ENCODE assay signal across 1 cellular context in genomic region chr16:87160218-87160617, GRCh38.
TF ChIP-seq lines count a peak whose summit lies in the region.

No MANE protein-coding gene starts in this region.

TF ChIP-seq in GM23338, 12 proteins besides CTCF, POLR2A, EP300 and RAD21 (continued from another document):
- TF ChIP-seq, protein P1, sequence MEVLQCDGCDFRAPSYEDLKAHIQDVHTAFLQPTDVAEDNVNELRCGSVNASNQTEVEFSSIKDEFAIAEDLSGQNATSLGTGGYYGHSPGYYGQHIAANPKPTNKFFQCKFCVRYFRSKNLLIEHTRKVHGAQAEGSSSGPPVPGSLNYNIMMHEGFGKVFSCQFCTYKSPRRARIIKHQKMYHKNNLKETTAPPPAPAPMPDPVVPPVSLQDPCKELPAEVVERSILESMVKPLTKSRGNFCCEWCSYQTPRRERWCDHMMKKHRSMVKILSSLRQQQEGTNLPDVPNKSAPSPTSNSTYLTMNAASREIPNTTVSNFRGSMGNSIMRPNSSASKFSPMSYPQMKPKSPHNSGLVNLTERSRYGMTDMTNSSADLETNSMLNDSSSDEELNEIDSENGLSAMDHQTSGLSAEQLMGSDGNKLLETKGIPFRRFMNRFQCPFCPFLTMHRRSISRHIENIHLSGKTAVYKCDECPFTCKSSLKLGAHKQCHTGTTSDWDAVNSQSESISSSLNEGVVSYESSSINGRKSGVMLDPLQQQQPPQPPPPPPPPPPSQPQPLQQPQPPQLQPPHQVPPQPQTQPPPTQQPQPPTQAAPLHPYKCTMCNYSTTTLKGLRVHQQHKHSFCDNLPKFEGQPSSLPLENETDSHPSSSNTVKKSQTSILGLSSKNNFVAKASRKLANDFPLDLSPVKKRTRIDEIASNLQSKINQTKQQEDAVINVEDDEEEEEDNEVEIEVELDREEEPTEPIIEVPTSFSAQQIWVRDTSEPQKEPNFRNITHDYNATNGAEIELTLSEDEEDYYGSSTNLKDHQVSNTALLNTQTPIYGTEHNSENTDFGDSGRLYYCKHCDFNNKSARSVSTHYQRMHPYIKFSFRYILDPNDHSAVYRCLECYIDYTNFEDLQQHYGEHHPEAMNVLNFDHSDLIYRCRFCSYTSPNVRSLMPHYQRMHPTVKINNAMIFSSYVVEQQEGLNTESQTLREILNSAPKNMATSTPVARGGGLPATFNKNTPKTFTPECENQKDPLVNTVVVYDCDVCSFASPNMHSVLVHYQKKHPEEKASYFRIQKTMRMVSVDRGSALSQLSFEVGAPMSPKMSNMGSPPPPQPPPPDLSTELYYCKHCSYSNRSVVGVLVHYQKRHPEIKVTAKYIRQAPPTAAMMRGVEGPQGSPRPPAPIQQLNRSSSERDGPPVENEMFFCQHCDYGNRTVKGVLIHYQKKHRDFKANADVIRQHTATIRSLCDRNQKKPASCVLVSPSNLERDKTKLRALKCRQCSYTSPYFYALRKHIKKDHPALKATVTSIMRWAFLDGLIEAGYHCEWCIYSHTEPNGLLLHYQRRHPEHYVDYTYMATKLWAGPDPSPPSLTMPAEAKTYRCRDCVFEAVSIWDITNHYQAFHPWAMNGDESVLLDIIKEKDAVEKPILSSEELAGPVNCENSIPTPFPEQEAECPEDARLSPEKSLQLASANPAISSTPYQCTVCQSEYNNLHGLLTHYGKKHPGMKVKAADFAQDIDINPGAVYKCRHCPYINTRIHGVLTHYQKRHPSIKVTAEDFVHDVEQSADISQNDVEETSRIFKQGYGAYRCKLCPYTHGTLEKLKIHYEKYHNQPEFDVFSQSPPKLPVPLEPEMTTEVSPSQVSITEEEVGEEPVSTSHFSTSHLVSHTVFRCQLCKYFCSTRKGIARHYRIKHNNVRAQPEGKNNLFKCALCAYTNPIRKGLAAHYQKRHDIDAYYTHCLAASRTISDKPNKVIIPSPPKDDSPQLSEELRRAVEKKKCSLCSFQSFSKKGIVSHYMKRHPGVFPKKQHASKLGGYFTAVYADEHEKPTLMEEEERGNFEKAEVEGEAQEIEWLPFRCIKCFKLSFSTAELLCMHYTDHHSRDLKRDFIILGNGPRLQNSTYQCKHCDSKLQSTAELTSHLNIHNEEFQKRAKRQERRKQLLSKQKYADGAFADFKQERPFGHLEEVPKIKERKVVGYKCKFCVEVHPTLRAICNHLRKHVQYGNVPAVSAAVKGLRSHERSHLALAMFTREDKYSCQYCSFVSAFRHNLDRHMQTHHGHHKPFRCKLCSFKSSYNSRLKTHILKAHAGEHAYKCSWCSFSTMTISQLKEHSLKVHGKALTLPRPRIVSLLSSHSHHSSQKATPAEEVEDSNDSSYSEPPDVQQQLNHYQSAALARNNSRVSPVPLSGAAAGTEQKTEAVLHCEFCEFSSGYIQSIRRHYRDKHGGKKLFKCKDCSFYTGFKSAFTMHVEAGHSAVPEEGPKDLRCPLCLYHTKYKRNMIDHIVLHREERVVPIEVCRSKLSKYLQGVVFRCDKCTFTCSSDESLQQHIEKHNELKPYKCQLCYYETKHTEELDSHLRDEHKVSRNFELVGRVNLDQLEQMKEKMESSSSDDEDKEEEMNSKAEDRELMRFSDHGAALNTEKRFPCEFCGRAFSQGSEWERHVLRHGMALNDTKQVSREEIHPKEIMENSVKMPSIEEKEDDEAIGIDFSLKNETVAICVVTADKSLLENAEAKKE (CRISPR knock-in tag; IDR thresholded peaks at IDR 0.05): no peak
- no peak for TF ChIP-seq EZH2 (IDR thresholded peaks at IDR 0.05; ENCODE audit: low read depth, unreplicated experiment)
- TF ChIP-seq STAT1 (IDR thresholded peaks at IDR 0.05; ENCODE audit: unreplicated experiment): no peak
- no peak for TF ChIP-seq ZNF331 (CRISPR knock-in tag; IDR thresholded peaks at IDR 0.05; ENCODE audit: low read depth)
- TF ChIP-seq CREB1 (CRISPR knock-in tag; IDR thresholded peaks at IDR 0.05; ENCODE audit: low read depth): no peak
- TF ChIP-seq, protein P2, sequence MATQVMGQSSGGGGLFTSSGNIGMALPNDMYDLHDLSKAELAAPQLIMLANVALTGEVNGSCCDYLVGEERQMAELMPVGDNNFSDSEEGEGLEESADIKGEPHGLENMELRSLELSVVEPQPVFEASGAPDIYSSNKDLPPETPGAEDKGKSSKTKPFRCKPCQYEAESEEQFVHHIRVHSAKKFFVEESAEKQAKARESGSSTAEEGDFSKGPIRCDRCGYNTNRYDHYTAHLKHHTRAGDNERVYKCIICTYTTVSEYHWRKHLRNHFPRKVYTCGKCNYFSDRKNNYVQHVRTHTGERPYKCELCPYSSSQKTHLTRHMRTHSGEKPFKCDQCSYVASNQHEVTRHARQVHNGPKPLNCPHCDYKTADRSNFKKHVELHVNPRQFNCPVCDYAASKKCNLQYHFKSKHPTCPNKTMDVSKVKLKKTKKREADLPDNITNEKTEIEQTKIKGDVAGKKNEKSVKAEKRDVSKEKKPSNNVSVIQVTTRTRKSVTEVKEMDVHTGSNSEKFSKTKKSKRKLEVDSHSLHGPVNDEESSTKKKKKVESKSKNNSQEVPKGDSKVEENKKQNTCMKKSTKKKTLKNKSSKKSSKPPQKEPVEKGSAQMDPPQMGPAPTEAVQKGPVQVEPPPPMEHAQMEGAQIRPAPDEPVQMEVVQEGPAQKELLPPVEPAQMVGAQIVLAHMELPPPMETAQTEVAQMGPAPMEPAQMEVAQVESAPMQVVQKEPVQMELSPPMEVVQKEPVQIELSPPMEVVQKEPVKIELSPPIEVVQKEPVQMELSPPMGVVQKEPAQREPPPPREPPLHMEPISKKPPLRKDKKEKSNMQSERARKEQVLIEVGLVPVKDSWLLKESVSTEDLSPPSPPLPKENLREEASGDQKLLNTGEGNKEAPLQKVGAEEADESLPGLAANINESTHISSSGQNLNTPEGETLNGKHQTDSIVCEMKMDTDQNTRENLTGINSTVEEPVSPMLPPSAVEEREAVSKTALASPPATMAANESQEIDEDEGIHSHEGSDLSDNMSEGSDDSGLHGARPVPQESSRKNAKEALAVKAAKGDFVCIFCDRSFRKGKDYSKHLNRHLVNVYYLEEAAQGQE (IDR thresholded peaks at IDR 0.05; ENCODE audit: unreplicated experiment): no peak
- no peak for TF ChIP-seq NANOG (IDR thresholded peaks at IDR 0.05; ENCODE audit: borderline replicate concordance)
- TF ChIP-seq ZNF114 (CRISPR knock-in tag; IDR thresholded peaks at IDR 0.05): no peak
- TF ChIP-seq EZH2phosphoT487 (IDR thresholded peaks at IDR 0.05; ENCODE audit: unreplicated experiment): no peak
- TF ChIP-seq JUNB (IDR thresholded peaks at IDR 0.05; ENCODE audit: unreplicated experiment): no peak
- TF ChIP-seq POLR2AphosphoS5 (IDR thresholded peaks at IDR 0.05; ENCODE audit: low read depth): no peak
